In the genomic region with DNA sequence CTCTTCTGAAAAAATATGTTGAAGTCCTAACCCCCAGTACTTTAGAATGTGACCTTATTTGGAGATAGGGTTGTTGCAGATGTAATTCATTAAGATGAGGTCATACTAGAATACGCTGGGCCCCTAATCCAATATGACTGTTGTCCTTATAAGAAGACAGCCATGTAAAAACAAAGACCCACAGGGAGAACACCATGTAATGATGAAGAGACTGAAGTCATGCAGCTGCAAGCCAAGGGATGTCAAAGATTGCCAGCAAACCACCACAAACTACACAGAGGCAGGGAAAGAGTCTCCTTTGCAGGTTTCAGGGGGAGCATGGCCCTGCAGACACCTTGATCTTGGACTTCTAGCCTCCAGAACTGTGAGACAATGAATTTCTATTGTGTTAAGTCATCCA, we compare ENCODE assay signal across 1 cellular context.
TF ChIP-seq lines count a peak whose summit lies in the region.

No MANE protein-coding gene starts in this region.

TF ChIP-seq in HEK293, 187 proteins besides CTCF, POLR2A, EP300 and RAD21 (continued from another document):
- TF ChIP-seq ZNF223 (tag by site-specific recombination; IDR thresholded peaks at IDR 0.05) (no peak), SCRT2 (tag by site-specific recombination; IDR thresholded peaks at IDR 0.05) (no peak), ZFP69B (tag by site-specific recombination; IDR thresholded peaks at IDR 0.05) (peak; percentile 63; the same call in 1 of the 2 replicates), ZXDB (tag by site-specific recombination; IDR thresholded peaks at IDR 0.05) (no peak), ZNF354C (tag by site-specific recombination; IDR thresholded peaks at IDR 0.05; ENCODE audit: borderline replicate concordance, low read depth) (no peak), SALL2 (tag by site-specific recombination; IDR thresholded peaks at IDR 0.05; ENCODE audit: borderline replicate concordance) (no peak), ZNF530 (tag by site-specific recombination; IDR thresholded peaks at IDR 0.05; ENCODE audit: low read depth) (no peak), ZNF404 (tag by site-specific recombination; IDR thresholded peaks at IDR 0.05) (no peak), ZNF626 (tag by site-specific recombination; IDR thresholded peaks at IDR 0.05) (no peak), ZNF214 (tag by site-specific recombination; IDR thresholded peaks at IDR 0.05; ENCODE audit: borderline replicate concordance) (no peak), SP2 (tag by site-specific recombination; IDR thresholded peaks at IDR 0.05) (no peak), SP3 (tag by site-specific recombination; IDR thresholded peaks at IDR 0.05) (no peak), ZNF510 (tag by site-specific recombination; IDR thresholded peaks at IDR 0.05; ENCODE audit: insufficient replicate concordance) (no peak), ZNF19 (tag by site-specific recombination; IDR thresholded peaks at IDR 0.05; ENCODE audit: low read depth) (no peak), PRDM1 (tag by site-specific recombination; IDR thresholded peaks at IDR 0.05) (no peak), ZNF239 (tag by site-specific recombination; IDR thresholded peaks at IDR 0.05) (no peak), ZNF169 (tag by site-specific recombination; IDR thresholded peaks at IDR 0.05) (no peak), RBAK (tag by site-specific recombination; IDR thresholded peaks at IDR 0.05) (no peak), GLIS1 (tag by site-specific recombination; IDR thresholded peaks at IDR 0.05) (peak; percentile 77), ZNF16 (tag by site-specific recombination; IDR thresholded peaks at IDR 0.05; ENCODE audit: low read depth) (no peak), ZNF501 (tag by site-specific recombination; IDR thresholded peaks at IDR 0.05) (no peak), ZNF274 (IDR thresholded peaks at IDR 0.05; ENCODE audit: low read length) (no peak), ZNF274 (tag by site-specific recombination; IDR thresholded peaks at IDR 0.05; ENCODE audit: borderline replicate concordance) (no peak), OSR2 (tag by site-specific recombination; IDR thresholded peaks at IDR 0.05) (no peak), ZNF324 (tag by site-specific recombination; IDR thresholded peaks at IDR 0.05) (peak; percentile 33; the same call in 1 of the 2 replicates), ZNF211 (tag by site-specific recombination; IDR thresholded peaks at IDR 0.05; ENCODE audit: low read depth) (no peak), HOXD13 (CRISPR knock-in tag; IDR thresholded peaks at IDR 0.05; ENCODE audit: borderline replicate concordance) (no peak), ZNF335 (tag by site-specific recombination; conservative IDR thresholded peaks at IDR 0.05) (peak; percentile 28; the same call in 1 of the 2 replicates), YY2 (tag by site-specific recombination; IDR thresholded peaks at IDR 0.05) (no peak)
- TF ChIP-seq, protein P1, sequence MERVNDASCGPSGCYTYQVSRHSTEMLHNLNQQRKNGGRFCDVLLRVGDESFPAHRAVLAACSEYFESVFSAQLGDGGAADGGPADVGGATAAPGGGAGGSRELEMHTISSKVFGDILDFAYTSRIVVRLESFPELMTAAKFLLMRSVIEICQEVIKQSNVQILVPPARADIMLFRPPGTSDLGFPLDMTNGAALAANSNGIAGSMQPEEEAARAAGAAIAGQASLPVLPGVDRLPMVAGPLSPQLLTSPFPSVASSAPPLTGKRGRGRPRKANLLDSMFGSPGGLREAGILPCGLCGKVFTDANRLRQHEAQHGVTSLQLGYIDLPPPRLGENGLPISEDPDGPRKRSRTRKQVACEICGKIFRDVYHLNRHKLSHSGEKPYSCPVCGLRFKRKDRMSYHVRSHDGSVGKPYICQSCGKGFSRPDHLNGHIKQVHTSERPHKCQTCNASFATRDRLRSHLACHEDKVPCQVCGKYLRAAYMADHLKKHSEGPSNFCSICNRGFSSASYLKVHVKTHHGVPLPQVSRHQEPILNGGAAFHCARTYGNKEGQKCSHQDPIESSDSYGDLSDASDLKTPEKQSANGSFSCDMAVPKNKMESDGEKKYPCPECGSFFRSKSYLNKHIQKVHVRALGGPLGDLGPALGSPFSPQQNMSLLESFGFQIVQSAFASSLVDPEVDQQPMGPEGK (tag by site-specific recombination; IDR thresholded peaks at IDR 0.05) = peak; percentile 59
- TF ChIP-seq, protein P2, sequence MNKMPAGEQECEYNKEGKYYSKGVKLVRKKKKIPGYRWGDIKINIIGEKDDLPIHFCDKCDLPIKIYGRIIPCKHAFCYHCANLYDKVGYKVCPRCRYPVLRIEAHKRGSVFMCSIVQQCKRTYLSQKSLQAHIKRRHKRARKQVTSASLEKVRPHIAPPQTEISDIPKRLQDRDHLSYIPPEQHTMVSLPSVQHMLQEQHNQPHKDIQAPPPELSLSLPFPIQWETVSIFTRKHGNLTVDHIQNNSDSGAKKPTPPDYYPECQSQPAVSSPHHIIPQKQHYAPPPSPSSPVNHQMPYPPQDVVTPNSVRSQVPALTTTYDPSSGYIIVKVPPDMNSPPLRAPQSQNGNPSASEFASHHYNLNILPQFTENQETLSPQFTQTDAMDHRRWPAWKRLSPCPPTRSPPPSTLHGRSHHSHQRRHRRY (tag by site-specific recombination; IDR thresholded peaks at IDR 0.05) = no peak
- TF ChIP-seq, protein P3, sequence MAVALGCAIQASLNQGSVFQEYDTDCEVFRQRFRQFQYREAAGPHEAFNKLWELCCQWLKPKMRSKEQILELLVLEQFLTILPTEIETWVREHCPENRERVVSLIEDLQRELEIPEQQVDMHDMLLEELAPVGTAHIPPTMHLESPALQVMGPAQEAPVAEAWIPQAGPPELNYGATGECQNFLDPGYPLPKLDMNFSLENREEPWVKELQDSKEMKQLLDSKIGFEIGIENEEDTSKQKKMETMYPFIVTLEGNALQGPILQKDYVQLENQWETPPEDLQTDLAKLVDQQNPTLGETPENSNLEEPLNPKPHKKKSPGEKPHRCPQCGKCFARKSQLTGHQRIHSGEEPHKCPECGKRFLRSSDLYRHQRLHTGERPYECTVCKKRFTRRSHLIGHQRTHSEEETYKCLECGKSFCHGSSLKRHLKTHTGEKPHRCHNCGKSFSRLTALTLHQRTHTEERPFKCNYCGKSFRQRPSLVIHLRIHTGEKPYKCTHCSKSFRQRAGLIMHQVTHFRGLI (tag by site-specific recombination; IDR thresholded peaks at IDR 0.05) = no peak
- TF ChIP-seq, protein P4, sequence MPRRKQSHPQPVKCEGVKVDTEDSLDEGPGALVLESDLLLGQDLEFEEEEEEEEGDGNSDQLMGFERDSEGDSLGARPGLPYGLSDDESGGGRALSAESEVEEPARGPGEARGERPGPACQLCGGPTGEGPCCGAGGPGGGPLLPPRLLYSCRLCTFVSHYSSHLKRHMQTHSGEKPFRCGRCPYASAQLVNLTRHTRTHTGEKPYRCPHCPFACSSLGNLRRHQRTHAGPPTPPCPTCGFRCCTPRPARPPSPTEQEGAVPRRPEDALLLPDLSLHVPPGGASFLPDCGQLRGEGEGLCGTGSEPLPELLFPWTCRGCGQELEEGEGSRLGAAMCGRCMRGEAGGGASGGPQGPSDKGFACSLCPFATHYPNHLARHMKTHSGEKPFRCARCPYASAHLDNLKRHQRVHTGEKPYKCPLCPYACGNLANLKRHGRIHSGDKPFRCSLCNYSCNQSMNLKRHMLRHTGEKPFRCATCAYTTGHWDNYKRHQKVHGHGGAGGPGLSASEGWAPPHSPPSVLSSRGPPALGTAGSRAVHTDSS (tag by site-specific recombination; IDR thresholded peaks at IDR 0.05) = no peak
- TF ChIP-seq, protein P5, sequence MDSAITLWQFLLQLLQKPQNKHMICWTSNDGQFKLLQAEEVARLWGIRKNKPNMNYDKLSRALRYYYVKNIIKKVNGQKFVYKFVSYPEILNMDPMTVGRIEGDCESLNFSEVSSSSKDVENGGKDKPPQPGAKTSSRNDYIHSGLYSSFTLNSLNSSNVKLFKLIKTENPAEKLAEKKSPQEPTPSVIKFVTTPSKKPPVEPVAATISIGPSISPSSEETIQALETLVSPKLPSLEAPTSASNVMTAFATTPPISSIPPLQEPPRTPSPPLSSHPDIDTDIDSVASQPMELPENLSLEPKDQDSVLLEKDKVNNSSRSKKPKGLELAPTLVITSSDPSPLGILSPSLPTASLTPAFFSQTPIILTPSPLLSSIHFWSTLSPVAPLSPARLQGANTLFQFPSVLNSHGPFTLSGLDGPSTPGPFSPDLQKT (IDR thresholded peaks at IDR 0.05; ENCODE audit: borderline replicate concordance, low read depth, low read length) = no peak
- TF ChIP-seq, protein P6, sequence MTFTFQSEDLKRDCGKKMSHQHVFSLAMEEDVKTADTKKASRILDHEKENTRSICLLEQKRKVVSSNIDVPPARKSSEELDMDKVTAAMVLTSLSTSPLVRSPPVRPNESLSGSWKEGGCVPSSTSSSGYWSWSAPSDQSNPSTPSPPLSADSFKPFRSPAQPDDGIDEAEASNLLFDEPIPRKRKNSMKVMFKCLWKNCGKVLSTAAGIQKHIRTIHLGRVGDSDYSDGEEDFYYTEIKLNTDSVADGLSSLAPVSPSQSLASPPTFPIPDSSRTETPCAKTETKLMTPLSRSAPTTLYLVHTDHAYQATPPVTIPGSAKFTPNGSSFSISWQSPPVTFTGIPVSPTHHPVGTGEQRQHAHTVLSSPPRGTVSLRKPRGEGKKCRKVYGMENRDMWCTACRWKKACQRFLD (tag by site-specific recombination; IDR thresholded peaks at IDR 0.05) = no peak
- TF ChIP-seq, protein P7, sequence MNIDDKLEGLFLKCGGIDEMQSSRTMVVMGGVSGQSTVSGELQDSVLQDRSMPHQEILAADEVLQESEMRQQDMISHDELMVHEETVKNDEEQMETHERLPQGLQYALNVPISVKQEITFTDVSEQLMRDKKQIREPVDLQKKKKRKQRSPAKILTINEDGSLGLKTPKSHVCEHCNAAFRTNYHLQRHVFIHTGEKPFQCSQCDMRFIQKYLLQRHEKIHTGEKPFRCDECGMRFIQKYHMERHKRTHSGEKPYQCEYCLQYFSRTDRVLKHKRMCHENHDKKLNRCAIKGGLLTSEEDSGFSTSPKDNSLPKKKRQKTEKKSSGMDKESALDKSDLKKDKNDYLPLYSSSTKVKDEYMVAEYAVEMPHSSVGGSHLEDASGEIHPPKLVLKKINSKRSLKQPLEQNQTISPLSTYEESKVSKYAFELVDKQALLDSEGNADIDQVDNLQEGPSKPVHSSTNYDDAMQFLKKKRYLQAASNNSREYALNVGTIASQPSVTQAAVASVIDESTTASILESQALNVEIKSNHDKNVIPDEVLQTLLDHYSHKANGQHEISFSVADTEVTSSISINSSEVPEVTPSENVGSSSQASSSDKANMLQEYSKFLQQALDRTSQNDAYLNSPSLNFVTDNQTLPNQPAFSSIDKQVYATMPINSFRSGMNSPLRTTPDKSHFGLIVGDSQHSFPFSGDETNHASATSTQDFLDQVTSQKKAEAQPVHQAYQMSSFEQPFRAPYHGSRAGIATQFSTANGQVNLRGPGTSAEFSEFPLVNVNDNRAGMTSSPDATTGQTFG (tag by site-specific recombination; IDR thresholded peaks at IDR 0.05; ENCODE audit: borderline replicate concordance) = no peak
